8 cellular contexts compared by ENCODE assay signal in the genomic region with DNA sequence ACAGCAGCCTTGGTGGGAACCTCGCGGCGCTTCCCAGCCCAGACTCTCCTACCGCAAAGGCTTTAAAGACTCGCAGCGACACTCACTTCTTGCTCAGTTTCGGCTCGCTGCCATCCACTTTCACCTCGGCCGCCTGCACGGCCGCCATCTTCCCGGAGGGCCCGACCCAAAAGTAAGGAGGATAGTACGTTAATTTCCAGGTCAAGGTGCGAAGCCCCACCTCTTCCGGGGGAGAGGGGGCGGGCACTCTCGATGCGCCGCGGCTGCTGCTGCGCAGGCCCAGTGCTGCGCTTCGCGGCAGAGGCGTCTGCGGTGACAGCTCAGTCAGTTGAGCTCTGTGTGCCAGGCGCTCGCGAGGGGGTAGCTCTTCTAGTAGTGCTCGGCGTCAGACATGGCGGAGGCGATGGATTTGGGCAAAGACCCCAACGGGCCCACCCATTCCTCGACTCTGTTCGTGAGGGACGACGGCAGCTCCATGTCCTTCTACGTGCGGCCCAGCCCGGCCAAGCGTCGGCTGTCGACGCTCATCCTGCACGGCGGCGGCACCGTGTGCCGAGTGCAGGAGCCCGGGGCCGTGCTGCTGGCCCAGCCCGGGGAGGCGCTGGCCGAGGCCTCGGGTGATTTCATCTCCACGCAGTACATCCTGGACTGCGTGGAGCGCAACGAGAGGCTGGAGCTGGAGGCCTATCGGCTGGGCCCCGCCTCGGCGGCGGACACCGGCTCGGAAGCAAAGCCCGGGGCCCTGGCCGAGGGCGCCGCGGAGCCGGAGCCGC. TPM values are rescaled to one million over a fixed set of nuclear protein-coding genes. Genes with fewer than 3 reads are reported as not detected.
A peak's percentile ranks its signal among the peaks of the same experiment; 100 is the strongest.
DNase-seq lines count a peak whose midpoint lies in the region; ATAC-seq, FAIRE-seq and TF ChIP-seq lines count a peak whose summit lies in the region.

A gene (minus strand): TSS at position 174 of the 773 bp plus-strand sequence. CDS start 26 bp downstream, at position 148.
A gene with protein sequence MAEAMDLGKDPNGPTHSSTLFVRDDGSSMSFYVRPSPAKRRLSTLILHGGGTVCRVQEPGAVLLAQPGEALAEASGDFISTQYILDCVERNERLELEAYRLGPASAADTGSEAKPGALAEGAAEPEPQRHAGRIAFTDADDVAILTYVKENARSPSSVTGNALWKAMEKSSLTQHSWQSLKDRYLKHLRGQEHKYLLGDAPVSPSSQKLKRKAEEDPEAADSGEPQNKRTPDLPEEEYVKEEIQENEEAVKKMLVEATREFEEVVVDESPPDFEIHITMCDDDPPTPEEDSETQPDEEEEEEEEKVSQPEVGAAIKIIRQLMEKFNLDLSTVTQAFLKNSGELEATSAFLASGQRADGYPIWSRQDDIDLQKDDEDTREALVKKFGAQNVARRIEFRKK (plus strand): TSS at position 282 of the 773 bp plus-strand sequence. CDS start 110 bp downstream, at position 392.

- H3K27me3 ChIP-seq in Loucy (ENCODE audit: insufficient read depth, low read length, poor library complexity, severe bottlenecking), result no peaks in the 10 kb centered on the region

- no peaks in the 10 kb centered on the region for H3K9me2 ChIP-seq in Loucy (replicated peaks; ENCODE audit: low read depth, low read length)

- no peaks in the 10 kb centered on the region for H3K9me3 ChIP-seq in Loucy (ENCODE audit: insufficient read depth, low read depth, low read length)

- ATAC-seq in stimulated activated naive CD8-positive, alpha-beta T cell treated with anti-CD3 and anti-CD28 coated beads, Interleukin-15, amount 100 ng/mL, for 72 hours, result peak; percentile 95

- peak; percentile 90 for TF ChIP-seq POLR2A in H54 (IDR thresholded peaks at IDR 0.05; ENCODE audit: low read depth, low read length)

- peak; percentile 61 for FAIRE-seq in H54 (lab: Jason Lieb, UNC)

- H3K9ac ChIP-seq in Loucy (ENCODE audit: low read depth, low read length, poor library complexity, severe bottlenecking), result peak within 1 kb of the TSS; percentile 97

- no peaks in the 10 kb centered on the region for H3K36me3 ChIP-seq in Loucy (ENCODE audit: insufficient read depth, low read length)

- H3K27me3 Mint-ChIP-seq in nephron progenitor cell (ENCODE audit: low read depth, poor library complexity), result no peaks in the 10 kb centered on the region
- no peaks in the 10 kb centered on the region for H3K27me3 Mint-ChIP-seq in stimulated activated naive CD8-positive, alpha-beta T cell treated with anti-CD3 and anti-CD28 coated beads, Interleukin-15, amount 100 ng/mL, for 72 hours

- peak within 1 kb of the TSS; percentile 96 for H3K4me2 ChIP-seq in Loucy (ENCODE audit: low read depth, low read length, poor library complexity, severe bottlenecking)

- DNase-seq in EL, result peak; percentile 91
- peak; percentile 88 for DNase-seq in H54 (ENCODE audit: insufficient read length, low spot score)
- peak; percentile 91 to 95 for DNase-seq in SHP77 (lab: John Stamatoyannopoulos, UW)
- DNase-seq in activated effector memory CD4-positive, alpha-beta T cell treated with anti-CD3 and anti-CD28 coated beads, Interleukin-2, amount 50 U/mL, for 16 hours, result peak; percentile 99
- peak; percentile 87 for DNase-seq in fibroblast of the aortic adventitia (ENCODE audit: low read depth)
- peak; percentile 89 for DNase-seq in nephron progenitor cell
- peak; percentile 95 to 97 for DNase-seq in stimulated activated naive CD8-positive, alpha-beta T cell treated with anti-CD3 and anti-CD28 coated beads, Interleukin-15, amount 100 ng/mL, for 72 hours

- peak within 1 kb of the TSS; percentile 99 for H3K4me3 Mint-ChIP-seq in nephron progenitor cell
- H3K4me3 Mint-ChIP-seq in stimulated activated naive CD8-positive, alpha-beta T cell treated with anti-CD3 and anti-CD28 coated beads, Interleukin-15, amount 100 ng/mL, for 72 hours, result peak within 1 kb of the TSS; percentile 92 to 95

- H3K4me1 ChIP-seq in Loucy (ENCODE audit: insufficient read depth, low read length, poor library complexity, severe bottlenecking), result peaks cover 53% of the 10 kb centered on the region

- H3K27ac Mint-ChIP-seq in nephron progenitor cell, result peak within 1 kb of the TSS; percentile 99
- peak within 1 kb of the TSS; percentile 98 for H3K27ac Mint-ChIP-seq in stimulated activated naive CD8-positive, alpha-beta T cell treated with anti-CD3 and anti-CD28 coated beads, Interleukin-15, amount 100 ng/mL, for 72 hours

- TF ChIP-seq CTCF in Loucy (conservative IDR thresholded peaks at IDR 0.05; ENCODE audit: low read length) (no peak), fibroblast of the aortic adventitia (IDR thresholded peaks at IDR 0.05; ENCODE audit: insufficient read depth, low read length) (no peak), nephron progenitor cell (IDR thresholded peaks at IDR 0.05) (no peak)

- peaks cover 38% of the 10 kb centered on the region for H3K36me3 Mint-ChIP-seq in nephron progenitor cell (ENCODE audit: low read depth)

- peaks cover 4% of the 10 kb centered on the region; the same call in 1 of the 2 replicates for H3F3A ChIP-seq in Loucy (ENCODE audit: low read depth)

- peaks cover 52% of the 10 kb centered on the region for H3K4me1 Mint-ChIP-seq in nephron progenitor cell
- H3K4me1 Mint-ChIP-seq in stimulated activated naive CD8-positive, alpha-beta T cell treated with anti-CD3 and anti-CD28 coated beads, Interleukin-15, amount 100 ng/mL, for 72 hours, result peaks cover 58% of the 10 kb centered on the region

- H2AFZ ChIP-seq in Loucy (ENCODE audit: low read length), result peak within 1 kb of the TSS; percentile 95

- H3K9me3 Mint-ChIP-seq in nephron progenitor cell, result no peaks in the 10 kb centered on the region
- H3K9me3 Mint-ChIP-seq in stimulated activated naive CD8-positive, alpha-beta T cell treated with anti-CD3 and anti-CD28 coated beads, Interleukin-15, amount 100 ng/mL, for 72 hours, result no peaks in the 10 kb centered on the region

- H3K79me2 ChIP-seq in Loucy (ENCODE audit: insufficient read depth, low read length), result peaks cover 95% of the 10 kb centered on the region

- H4K20me1 ChIP-seq in Loucy (ENCODE audit: insufficient read depth, low read length, poor library complexity, severe bottlenecking), result peaks cover 83% of the 10 kb centered on the region

- H3K4me3 ChIP-seq in Loucy (ENCODE audit: low read length, poor library complexity, severe bottlenecking), result peak within 1 kb of the TSS; percentile 98
- peak within 1 kb of the TSS; percentile 99 for H3K4me3 ChIP-seq in fibroblast of the aortic adventitia (ENCODE audit: low read depth, low read length)

RNA-seq across cellular contexts. Expression of the first gene that starts in this region (rescaled TPM):
- total RNA-seq in fibroblast of the aortic adventitia (ENCODE audit: low replicate concordance), result 75.6 and 144 TPM in 2 replicates

RNA-seq across cellular contexts. Expression of the second gene that starts in this region (rescaled TPM):
- 42.5 and 78.1 TPM in 2 replicates for total RNA-seq in fibroblast of the aortic adventitia (ENCODE audit: low replicate concordance)

Comparison
In these comparisons a context has a peak if more than half of its experiments do, and no peak if none do; other contexts are left out.
1. Peak in every context shown above with its lines: DNase-seq, ATAC-seq and H3K4me3 ChIP-seq.